Comparison of ENCODE assay signal across 11 cellular contexts in the genomic region with DNA sequence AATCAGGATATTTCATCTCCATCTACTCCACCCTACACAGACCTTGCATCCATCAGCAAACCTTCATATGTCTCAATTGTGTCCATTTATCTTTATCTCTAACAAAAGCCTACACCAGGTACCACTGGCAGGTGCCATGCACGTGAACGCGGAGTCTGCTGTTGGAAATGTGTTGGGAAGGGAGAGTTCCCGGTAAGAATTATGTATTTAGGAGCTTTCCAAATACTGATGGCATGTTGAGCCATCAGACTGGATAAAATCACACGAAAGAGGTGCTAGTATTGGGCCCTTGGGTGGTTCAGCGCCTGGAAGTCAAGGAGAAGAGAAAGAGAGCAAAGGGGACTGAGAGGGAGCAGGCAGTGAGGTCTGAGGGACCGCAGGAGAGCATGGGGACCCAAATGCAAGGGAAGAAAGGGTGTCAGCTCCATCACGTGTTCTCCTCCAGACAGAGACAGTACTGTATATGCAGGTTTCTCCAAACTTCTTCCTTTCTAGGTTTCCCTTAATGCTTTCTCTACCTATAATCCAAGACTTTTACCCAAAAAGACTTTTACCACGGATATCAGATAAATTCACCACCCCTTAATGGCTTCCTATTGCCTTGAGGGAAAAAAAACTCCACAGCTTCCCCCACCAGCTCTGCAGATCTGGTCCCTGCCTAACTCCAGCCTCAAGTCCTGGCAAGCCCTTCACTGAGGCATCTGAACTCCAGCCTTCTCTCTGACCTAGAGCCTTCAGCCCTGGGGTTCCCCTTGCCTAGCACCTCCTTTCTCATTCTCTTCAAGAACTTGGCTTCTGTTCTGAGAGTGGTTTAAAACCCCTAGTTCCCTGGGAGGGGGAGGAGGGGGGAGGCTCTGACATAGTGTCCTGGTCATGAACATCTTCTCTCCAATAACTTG. TPM values are rescaled to one million over a fixed set of nuclear protein-coding genes. Genes with fewer than 3 reads are reported as not detected.
DNase-seq lines count a peak whose midpoint lies in the region; ATAC-seq, FAIRE-seq and TF ChIP-seq lines count a peak whose summit lies in the region.
"Had no signal": no experiment of that assay in that cellular context is flagged by ENCODE, and none has a peak within 500 bp of the region (broad histone marks: within the 10 kb centered on the region; RNA-seq: fewer than 3 reads in every experiment).

No MANE protein-coding gene starts in this region.

- WGBS in K562 (ENCODE audit: insufficient coverage, low coverage, missing lambda C conversion rate), result 44% methylated on average over 9 of the region's 9 CpGs
- no CpG with 5 or more reads among the region's 9 CpGs for WGBS in neuronal stem cell (ENCODE audit: extremely low coverage in 2 of 2, insufficient read length in 2 of 2, insufficient replicate concordance in 1 of 2), 2 donors

- TF ChIP-seq POLR2A in K562 (conservative IDR thresholded peaks at IDR 0.05), result no peak

- H3K27me3 ChIP-seq in Loucy (ENCODE audit: insufficient read depth, low read length, poor library complexity, severe bottlenecking) (no peaks in the 10 kb centered on the region), K562 (ENCODE audit: control insufficient read depth in 2 of 2, insufficient read depth in 2 of 2, low read length in 2 of 2) (no peaks in the 10 kb centered on the region), neuronal stem cell (ENCODE audit: control insufficient read depth in 3 of 3, insufficient read depth in 3 of 3, low read depth in 1 of 3, low read length in 3 of 3) (no peaks in the 10 kb centered on the region)
- H3K27me3 ChIP-seq: vagina had no signal

- CTCF ChIA-PET in Calu3 (lab: Charles Lee), result interaction anchor here (1.2 kb wide), 1 partner anchor 13 kb away, joined by 3 read pairs; no protein-coding TSS in a partner anchor
- CTCF ChIA-PET in K562 (lab: Yijun Ruan, JAX; ENCODE audit: low intra/inter-chr PET ratio), result no interaction called here

- no peaks in the 10 kb centered on the region for H4K20me1 ChIP-seq in Loucy (ENCODE audit: insufficient read depth, low read length, poor library complexity, severe bottlenecking)
- H4K20me1 ChIP-seq in K562 (replicated peaks; ENCODE audit: control insufficient read depth, insufficient read depth, low read length), result no peaks in the 10 kb centered on the region

- no peak for TF ChIP-seq EP300 in K562 (IDR thresholded peaks at IDR 0.05; ENCODE audit: low read length)

- no peak overlapping the region for H2BK120ac ChIP-seq in neuronal stem cell (ENCODE audit: low read depth, low read length)

- DNase-seq in Calu3 (no peak), K562 (ENCODE audit: extremely low read depth in 1 of 4, low spot score in 3 of 4) (no peak), neuronal stem cell (ENCODE audit: low spot score) (no peak), NCI-H187 (lab: John Stamatoyannopoulos, UW) (no peak), NCI-H146 treated with DMSO at 0.1 percent for 48 hours (lab: John Stamatoyannopoulos, UW; ENCODE audit: unreplicated experiment) (no peak), DMS79 treated with DMSO at 0.1 percent for 48 hours (lab: John Stamatoyannopoulos, UW) (no peak)
- DNase-seq: hypothalamus; stimulated activated CD4-positive, alpha-beta T cell treated with anti-CD3 and anti-CD28 coated beads, Interleukin-4, amount 100 ng/mL, for 4 hours had no signal

- no peak overlapping the region for H4K91ac ChIP-seq in neuronal stem cell (ENCODE audit: low read depth, low read length, poor library complexity)

- no peak overlapping the region for H3K14ac ChIP-seq in neuronal stem cell (ENCODE audit: low read length)

- H3K4me2 ChIP-seq in Loucy (ENCODE audit: low read depth, low read length, poor library complexity, severe bottlenecking) (peak overlapping the region; percentile 36), K562 (ENCODE audit: insufficient read depth, low read length) (peak overlapping the region; percentile 30; the same call in 1 of the 2 replicates), neuronal stem cell (ENCODE audit: insufficient read depth, low read length, poor library complexity, severe bottlenecking) (no peak overlapping the region)

- H2AFZ ChIP-seq in Loucy (ENCODE audit: low read length), result no peak overlapping the region
- 0 out of 2 replicates have a peak overlapping the region, but pooled peaks have one; percentile 30 for H2AFZ ChIP-seq in K562 (ENCODE audit: low read depth, low read length)
- no peak overlapping the region for H2AFZ ChIP-seq in neuronal stem cell (ENCODE audit: low read length)

- no peaks in the 10 kb centered on the region for H3K36me3 ChIP-seq in Loucy (ENCODE audit: insufficient read depth, low read length)
- peaks cover 8% of the 10 kb centered on the region; the same call in 2 of the 3 replicates for H3K36me3 ChIP-seq in K562 (ENCODE audit: control insufficient read depth, insufficient read depth, low read length)
- H3K36me3 ChIP-seq in neuronal stem cell (replicated peaks in 1 of 2; ENCODE audit: control insufficient read depth in 2 of 2, insufficient read depth in 2 of 2, low read length in 2 of 2), result no peaks in the 10 kb centered on the region
- H3K36me3 ChIP-seq: vagina had no signal

- H3K4ac ChIP-seq in neuronal stem cell (ENCODE audit: low read length), result no peak overlapping the region

- intact Hi-C loops in Calu3 (cut with micrococcal nuclease; ENCODE audit: unreplicated experiment), result loop anchor here (5.0 kb wide), 1 partner anchor 79 kb away; no protein-coding TSS in a partner anchor
- intact Hi-C loops in K562 (cut with micrococcal nuclease), result no loop called here

- H3K9me3 ChIP-seq in Loucy (ENCODE audit: insufficient read depth, low read depth, low read length) (no peaks in the 10 kb centered on the region), K562 (replicated peaks; ENCODE audit: control insufficient read depth, insufficient read depth, low read depth, low read length) (no peaks in the 10 kb centered on the region), neuronal stem cell (replicated peaks in 1 of 2; ENCODE audit: control insufficient read depth in 2 of 2, insufficient read depth in 1 of 2, low read depth in 1 of 2, low read length in 2 of 2) (no peaks in the 10 kb centered on the region)
- H3K9me3 ChIP-seq: vagina had no signal

- H4K8ac ChIP-seq in neuronal stem cell (ENCODE audit: low read depth, low read length), result no peak overlapping the region

- H3K27ac ChIP-seq in K562 (ENCODE audit: extremely low read depth, low read depth, low read length), result peak overlapping the region; percentile 7; the same call in 1 of the 3 replicates
- H3K27ac ChIP-seq in neuronal stem cell (replicated peaks; ENCODE audit: low read length), result no peak overlapping the region
- H3K27ac ChIP-seq: vagina had no signal

- H3K79me1 ChIP-seq in neuronal stem cell (ENCODE audit: low read depth, low read length), result no peaks in the 10 kb centered on the region

- BruUV-seq in Calu3 (replicated peaks; lab: Mats Ljungman, UMichigan) (no TSS peak), K562 (replicated peaks; lab: Mats Ljungman, UMichigan) (no TSS peak)

- H3K23ac ChIP-seq in neuronal stem cell (ENCODE audit: low read depth, low read length, poor library complexity), result no peak overlapping the region

- no peak overlapping the region for H2BK12ac ChIP-seq in neuronal stem cell (ENCODE audit: low read length)

- H2BK15ac ChIP-seq in neuronal stem cell (ENCODE audit: low read length), result no peak overlapping the region

- no peak for FAIRE-seq in K562 (lab: Jason Lieb, UNC)

- no peaks in the 10 kb centered on the region for H3K27me3 Mint-ChIP-seq in Calu3 (ENCODE audit: unreplicated experiment)

- no peak for ATAC-seq in K562
- ATAC-seq in GM19397 (IDR thresholded peaks at IDR 0.05; ENCODE audit: unreplicated experiment), result no peak

- H3K36me3 Mint-ChIP-seq in Calu3 (ENCODE audit: insufficient read depth, unreplicated experiment), result peaks cover 40% of the 10 kb centered on the region

- no peaks in the 10 kb centered on the region for H3K9me2 ChIP-seq in Loucy (replicated peaks; ENCODE audit: low read depth, low read length)

- in situ Hi-C loops in K562 (cut with MboI), result no loop called here

- peak overlapping the region; percentile 41 for H3K9ac ChIP-seq in Loucy (ENCODE audit: low read depth, low read length, poor library complexity, severe bottlenecking)
- H3K9ac ChIP-seq in K562 (ENCODE audit: insufficient read depth in 1 of 2, low read depth in 2 of 2, low read length in 2 of 2), result peak overlapping the region in 1 of 2 experiments; percentile 47; a peak in 1 of 4 replicates
- no peak overlapping the region for H3K9ac ChIP-seq in neuronal stem cell (ENCODE audit: low read depth, low read length, poor library complexity)

- H3K4me3 Mint-ChIP-seq in Calu3 (ENCODE audit: low read depth, unreplicated experiment), result peak overlapping the region; percentile 69

- peaks cover 3% of the 10 kb centered on the region; the same call in 1 of the 2 replicates for H3F3A ChIP-seq in Loucy (ENCODE audit: low read depth)

- H2BK5ac ChIP-seq in neuronal stem cell (ENCODE audit: low read length), result no peak overlapping the region

- no peak for TF ChIP-seq CTCF in Calu3 (IDR thresholded peaks at IDR 0.05; ENCODE audit: unreplicated experiment)
- TF ChIP-seq CTCF in Loucy (conservative IDR thresholded peaks at IDR 0.05; ENCODE audit: low read length), result no peak
- TF ChIP-seq CTCF in K562 (IDR thresholded peaks at IDR 0.05 in 2 of 3, conservative IDR thresholded peaks at IDR 0.05 in 1 of 3; ENCODE audit: insufficient read depth in 2 of 3, low read depth in 1 of 3, low read length in 3 of 3), result no peak

- peak overlapping the region; percentile 78 for H3K27ac Mint-ChIP-seq in Calu3 (ENCODE audit: unreplicated experiment)

- no peak overlapping the region for H3K4me3 ChIP-seq in Loucy (ENCODE audit: low read length, poor library complexity, severe bottlenecking)
- H3K4me3 ChIP-seq in K562, result no peak overlapping the region
- H3K4me3 ChIP-seq in neuronal stem cell (ENCODE audit: low read length in 2 of 2), result no peak overlapping the region
- H3K4me3 ChIP-seq: vagina had no signal

- H3K4me1 ChIP-seq in Loucy (ENCODE audit: insufficient read depth, low read length, poor library complexity, severe bottlenecking) (peaks cover 29% of the 10 kb centered on the region), K562 (replicated peaks in 1 of 2; ENCODE audit: control insufficient read depth in 2 of 2, insufficient read depth in 2 of 2, low read length in 2 of 2) (peaks cover 22 to 30% of the 10 kb centered on the region in 2 experiments; a peak in 4 of 5 replicates), neuronal stem cell (ENCODE audit: control insufficient read depth in 2 of 2, insufficient read depth in 1 of 2, low read depth in 1 of 2, low read length in 2 of 2) (peaks cover 5 to 23% of the 10 kb centered on the region in 2 donors)

- peak overlapping the region; percentile 53 for H3K18ac ChIP-seq in neuronal stem cell (ENCODE audit: low read length)

- H3K9me1 ChIP-seq in K562 (ENCODE audit: control insufficient read depth, insufficient read depth, low read length), result no peaks in the 10 kb centered on the region

- no peaks in the 10 kb centered on the region for H3K9me3 Mint-ChIP-seq in Calu3 (ENCODE audit: low read depth, unreplicated experiment)

- H2AK5ac ChIP-seq in neuronal stem cell (ENCODE audit: low read depth, low read length), result peak overlapping the region; percentile 85

- H3K79me2 ChIP-seq in Loucy (ENCODE audit: insufficient read depth, low read length) (peaks cover 17% of the 10 kb centered on the region; the same call in 1 of the 2 replicates), K562 (ENCODE audit: control insufficient read depth, insufficient read depth, low read length) (peaks cover 75% of the 10 kb centered on the region)

- no peak for TF ChIP-seq RAD21 in K562 (CRISPR knock-in tag; conservative IDR thresholded peaks at IDR 0.05 in 1 of 2, IDR thresholded peaks at IDR 0.05 in 1 of 2)

- H3K4me1 Mint-ChIP-seq in Calu3 (ENCODE audit: low read depth, unreplicated experiment), result peaks cover 48% of the 10 kb centered on the region

- POLR2A ChIA-PET in K562 (lab: Yijun Ruan, JAX), result interaction anchor here (0.6 to 2.8 kb wide), 2 partner anchors 11 to 49 kb away, joined by 3 to 19 read pairs; no protein-coding TSS in a partner anchor

RNA-seq across cellular contexts. Expression of gene ZNF217, which starts 4.8 kb away (rescaled TPM):
- total RNA-seq in Calu3 (2022), result 87.3 and 95.6 TPM in 2 replicates
- total RNA-seq in K562 (2011; cell fraction: chromatin; rRNA removed; ENCODE audit: low replicate concordance), result 27.8 and 53.4 TPM in 2 replicates
- total RNA-seq in K562 (2011; cell fraction: nucleolus; rRNA removed), result 21.3 and 24.7 TPM in 2 replicates
- total RNA-seq in K562 (2011; cell fraction: nucleoplasm; rRNA removed), result 26.2 and 28.5 TPM in 2 replicates
- 16.8 and 17.7 TPM in 2 replicates for total RNA-seq in K562 (2014; rRNA removed)
- total RNA-seq in K562 (2014; rRNA removed; fragmentation: Illumina TruSeq; extraction: Trizol), result 23.4 and 25.0 TPM in 2 replicates
- 18.7 and 21.8 TPM in 2 replicates for total RNA-seq in K562 (2015; rRNA removed; fragmentation: Illumina TruSeq; extraction: Trizol)
- total RNA-seq in K562 (2021), result 39.7 and 41.8 TPM in 2 replicates
- polyA plus RNA-seq in K562 (2011; rRNA removed), result 11.4 and 12.9 TPM in 2 replicates
- 6.8 and 8.6 TPM in 2 replicates for polyA plus RNA-seq in K562 (2011; cell fraction: cytosol; rRNA removed)
- polyA plus RNA-seq in K562 (2011; cell fraction: nucleus; rRNA removed), result 19.8 and 24.3 TPM in 2 replicates
- 17.7 and 21.1 TPM in 2 replicates for polyA plus RNA-seq in K562 (2012)
- 19.3 and 26.7 TPM in 2 replicates for polyA plus RNA-seq in K562 (2014; fragmentation: Illumina TruSeq; extraction: Trizol)
- polyA plus RNA-seq in K562 (2014; fragmentation: Nextera tagmentation; extraction: Ambion mirVana), result 1 to 10 TPM; 3.0 to 7.1 TPM
- 16.0 and 23.5 TPM in 2 replicates for polyA plus RNA-seq in K562 (2014; rRNA removed)
- 36.2 and 44.6 TPM in 2 replicates for polyA minus RNA-seq in K562 (2011; rRNA and poly(A)+ RNA removed)
- 21.7 and 25.7 TPM in 2 replicates for polyA minus RNA-seq in K562 (2011; cell fraction: cytosol; rRNA and poly(A)+ RNA removed)
- polyA minus RNA-seq in K562 (2011; cell fraction: nucleus; rRNA and poly(A)+ RNA removed), result 19.7 and 29.4 TPM in 2 replicates
- 31.6 TPM for polyA plus RNA-seq in neuronal stem cell (2013, experiment 1 of 2)
- polyA plus RNA-seq in neuronal stem cell (2013, experiment 2 of 2), result 32.6 TPM
